In the genomic region with DNA sequence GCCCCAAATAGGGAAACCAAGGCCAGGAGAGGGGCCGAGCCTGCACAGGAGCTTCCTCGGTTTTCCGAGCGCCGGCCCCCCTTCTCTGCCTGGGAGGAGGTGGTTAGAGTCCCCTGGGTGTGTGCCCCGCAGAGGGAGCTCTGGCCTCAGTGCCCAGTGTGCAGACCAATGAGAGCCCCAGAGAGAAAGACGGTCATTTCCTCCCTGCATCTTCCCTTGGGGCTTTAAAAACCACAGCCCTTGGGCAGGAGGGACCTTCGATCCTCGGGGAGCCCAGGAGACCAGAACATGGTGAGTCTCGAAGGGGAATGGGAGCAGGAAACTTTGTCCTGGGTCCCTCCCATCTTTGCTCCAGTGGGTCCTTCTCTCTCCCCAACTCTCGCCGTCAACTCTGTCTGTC, we compare ENCODE assay signal across 11 cellular contexts. TPM values are rescaled to one million over a fixed set of nuclear protein-coding genes. Genes with fewer than 3 reads are reported as not detected.
DNase-seq lines count a peak whose midpoint lies in the region; ATAC-seq and TF ChIP-seq lines count a peak whose summit lies in the region.
"Had no signal": no experiment of that assay in that cellular context is flagged by ENCODE, and none has a peak within 500 bp of the region (broad histone marks: within the 10 kb centered on the region; RNA-seq: fewer than 3 reads in every experiment).

A gene (plus strand): TSS at position 254 of the 400 bp plus-strand sequence. CDS start 35 bp downstream, at position 289.

- H3K9me3 ChIP-seq in gastrocnemius medialis: no peaks in the 10 kb centered on the region

- peaks cover 0 to 4% of the 10 kb centered on the region in 2 donors for H3K4me1 ChIP-seq in gastrocnemius medialis

- intact Hi-C loops in gastrocnemius medialis (cut with DNase I; ENCODE audit: low total_unique reads): no loop called here

- peak within 1 kb of the TSS in 1 of 4 donors; percentile 36 for H3K27ac ChIP-seq in gastrocnemius medialis

- in situ Hi-C loops in gastrocnemius medialis (cut with MboI; ENCODE audit: low sequenced_read_pairs in 4 of 4): no loop called here

- no peak for TF ChIP-seq CTCF in gastrocnemius medialis (IDR thresholded peaks at IDR 0.05 in 4 of 5, conservative IDR thresholded peaks at IDR 0.05 in 1 of 5)

- ATAC-seq in gastrocnemius medialis (no peak), HG02588 (IDR thresholded peaks at IDR 0.05; ENCODE audit: unreplicated experiment) (no peak), HG02763 (IDR thresholded peaks at IDR 0.05; ENCODE audit: unreplicated experiment) (no peak)

- H3K36me3 ChIP-seq in gastrocnemius medialis: no peaks in the 10 kb centered on the region

- peaks cover 4 to 25% (median 13%) of the 10 kb centered on the region in 3 donors for H3K27me3 ChIP-seq in gastrocnemius medialis

- TF ChIP-seq POLR2A in gastrocnemius medialis (IDR thresholded peaks at IDR 0.05): peak; percentile 14 to 42

- DNase-seq in ELR (ENCODE audit: low read depth) (peak; percentile 18), UCSD-AML1 (lab: John Stamatoyannopoulos, UW; ENCODE audit: unreplicated experiment) (peak; percentile 28), hippocampal formation (lab: John Stamatoyannopoulos, UW) (peak; percentile 16 to 20), gastrocnemius medialis (peak in 1 of 2 donors; percentile 16), NCI-H2227 (lab: John Stamatoyannopoulos, UW; ENCODE audit: unreplicated experiment) (no peak), epidermal melanocyte (ENCODE audit: insufficient read length, low spot score) (no peak)
- DNase-seq: activated T-cell treated with anti-CD3 and anti-CD28 coated beads for 4 hours, NCI-H146 had no signal

- peak within 1 kb of the TSS in 1 of 4 donors; percentile 14 for H3K4me3 ChIP-seq in gastrocnemius medialis

RNA-seq across cellular contexts. Expression of the gene that starts here (rescaled TPM):
- 1 to 10 TPM in 3 of 4 donors, under 1 TPM in 1; 0.27 to 3.7 (median 2.1) TPM for total RNA-seq in gastrocnemius medialis
- total RNA-seq: epithelial cell of proximal tubule had no signal

Comparison
In these comparisons a context has a peak if more than half of its experiments do, and no peak if none do; other contexts are left out.
1. DNase-seq: peak in ELR (single experiment), UCSD-AML1 (single experiment) and hippocampal formation (2 of 2); none in NCI-H2227 (single experiment) and epidermal melanocyte (single experiment).